1 cellular context compared by ENCODE assay signal in the genomic region with DNA sequence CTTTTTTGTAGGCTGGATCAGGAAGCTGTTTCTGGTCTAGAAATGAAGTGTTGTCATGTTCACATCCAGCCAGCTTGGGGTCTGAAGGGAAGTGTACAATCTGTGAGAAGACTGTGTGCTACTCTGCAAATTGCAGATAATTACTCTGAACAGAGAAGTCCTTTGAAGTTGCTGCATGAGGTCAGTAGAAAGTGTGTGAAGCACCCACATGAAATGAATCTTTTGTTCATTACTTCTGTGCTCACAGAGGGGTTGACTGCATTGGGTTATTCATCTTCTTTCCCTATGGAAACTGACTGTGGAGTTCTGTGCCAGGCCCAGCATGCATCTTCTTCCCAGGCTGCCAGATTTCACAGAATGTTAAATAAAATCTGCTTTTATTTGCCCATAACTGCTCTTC.
TF ChIP-seq lines count a peak whose summit lies in the region.

No MANE protein-coding gene starts in this region.

TF ChIP-seq in H1, 55 proteins besides CTCF, POLR2A, EP300 and RAD21:
- TF ChIP-seq EZH2 (IDR thresholded peaks at IDR 0.05; ENCODE audit: low read depth, low read length, severe bottlenecking) = no peak
- TF ChIP-seq BRCA1 (IDR thresholded peaks at IDR 0.05; ENCODE audit: low read depth, low read length) = no peak
- TF ChIP-seq KDM5A (IDR thresholded peaks at IDR 0.05; ENCODE audit: low read length) = no peak
- TF ChIP-seq TCF12 (IDR thresholded peaks at IDR 0.05; ENCODE audit: low read depth, low read length) = no peak
- no peak for TF ChIP-seq JUN (IDR thresholded peaks at IDR 0.05; ENCODE audit: low read depth, low read length)
- no peak for TF ChIP-seq ASH2L (IDR thresholded peaks at IDR 0.05; ENCODE audit: low read length)
- no peak for TF ChIP-seq TEAD4 (IDR thresholded peaks at IDR 0.05; ENCODE audit: low read depth, low read length)
- TF ChIP-seq JUND (IDR thresholded peaks at IDR 0.05; ENCODE audit: low read length) = no peak
- TF ChIP-seq CBX5 (IDR thresholded peaks at IDR 0.05; ENCODE audit: low read depth, low read length) = no peak
- TF ChIP-seq, protein P1, sequence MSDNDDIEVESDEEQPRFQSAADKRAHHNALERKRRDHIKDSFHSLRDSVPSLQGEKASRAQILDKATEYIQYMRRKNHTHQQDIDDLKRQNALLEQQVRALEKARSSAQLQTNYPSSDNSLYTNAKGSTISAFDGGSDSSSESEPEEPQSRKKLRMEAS (IDR thresholded peaks at IDR 0.05) = no peak
- no peak for TF ChIP-seq MAFK (IDR thresholded peaks at IDR 0.05; ENCODE audit: low read depth, low read length)
- TF ChIP-seq SP1 (IDR thresholded peaks at IDR 0.05; ENCODE audit: low read depth, low read length) = no peak
- TF ChIP-seq ZNF274 (IDR thresholded peaks at IDR 0.05; ENCODE audit: borderline replicate concordance, extremely low read depth, low read length) = no peak
- TF ChIP-seq TAF7 (optimal IDR thresholded peaks at IDR 0.05; ENCODE audit: borderline replicate concordance, low read depth, low read length) = no peak
- no peak for TF ChIP-seq RFX5 (IDR thresholded peaks at IDR 0.05; ENCODE audit: borderline replicate concordance, low read depth, low read length)
- TF ChIP-seq PHF8 (conservative IDR thresholded peaks at IDR 0.05; ENCODE audit: low read depth, low read length) = no peak
